Comparison of ENCODE assay signal across 8 cellular contexts in genomic region chr19:28466107-28467045, GRCh38.
A peak's percentile ranks its signal among the peaks of the same experiment; 100 is the strongest.
DNase-seq lines count a peak whose midpoint lies in the region; ATAC-seq, FAIRE-seq and TF ChIP-seq lines count a peak whose summit lies in the region.

No MANE protein-coding gene starts in this region.

- no peak overlapping the region for H3K4me3 ChIP-seq in pancreas

- WGBS in pancreas, 2 donors = 38 to 42% methylated on average over 9 of the region's 9 CpGs

- H3K27ac ChIP-seq in pancreas = peak overlapping the region in 1 of 4 donors; percentile 9

- intact Hi-C loops in pancreas (cut with DNase I) = loop anchor here in 1 of 3 donors (5.0 to 10.0 kb wide), 3 partner anchors 168 to 408 kb away; no protein-coding TSS in a partner anchor

- H3K27me3 ChIP-seq in pancreas = no peaks in the 10 kb centered on the region

- no peaks in the 10 kb centered on the region for H3K36me3 ChIP-seq in pancreas

- peak; percentile 83 for FAIRE-seq in A204.1 (lab: Jason Lieb, UNC)
- no peak for FAIRE-seq in pancreas (lab: Jason Lieb, UNC)

- in situ Hi-C loops in GM13976 (cut with MboI; ENCODE audit: low sequenced_read_pairs, unreplicated experiment) = no loop called here

- ATAC-seq in pancreas = peak; percentile 34 to 79 (median 71)
- ATAC-seq in HG02938 (IDR thresholded peaks at IDR 0.05; ENCODE audit: unreplicated experiment) = no peak

- DNase-seq in GM13976 (ENCODE audit: low spot score) (peak; percentile 58), NCI-H748 treated with DMSO at 0.1 percent for 48 hours (lab: John Stamatoyannopoulos, UW) (peak; percentile 19), fibroblast of peridontal ligament (ENCODE audit: extremely low read depth) (peak; percentile 42), pancreas (peak in 5 of 6 donors; percentile 49 to 82 (median 68)), ureter (ENCODE audit: low spot score) (peak; percentile 59)
- DNase-seq in activated CD8-positive, alpha-beta memory T cell treated with anti-CD3 and anti-CD28 coated beads, Interleukin-2, amount 50 U/mL, for 4 hours = peak; percentile 63

- TF ChIP-seq CTCF in GM13976 (IDR thresholded peaks at IDR 0.05; ENCODE audit: borderline replicate concordance, control extremely low read depth, extremely low read depth, insufficient read depth, missing control alignments) = peak; percentile 29
- peak; percentile 71 to 80 (median 76) for TF ChIP-seq CTCF in pancreas (IDR thresholded peaks at IDR 0.05)

- H3K4me1 ChIP-seq in pancreas = no peaks in the 10 kb centered on the region

- H3K9me3 ChIP-seq in pancreas = no peaks in the 10 kb centered on the region
